8 cellular contexts compared by ENCODE assay signal in the genomic region with DNA sequence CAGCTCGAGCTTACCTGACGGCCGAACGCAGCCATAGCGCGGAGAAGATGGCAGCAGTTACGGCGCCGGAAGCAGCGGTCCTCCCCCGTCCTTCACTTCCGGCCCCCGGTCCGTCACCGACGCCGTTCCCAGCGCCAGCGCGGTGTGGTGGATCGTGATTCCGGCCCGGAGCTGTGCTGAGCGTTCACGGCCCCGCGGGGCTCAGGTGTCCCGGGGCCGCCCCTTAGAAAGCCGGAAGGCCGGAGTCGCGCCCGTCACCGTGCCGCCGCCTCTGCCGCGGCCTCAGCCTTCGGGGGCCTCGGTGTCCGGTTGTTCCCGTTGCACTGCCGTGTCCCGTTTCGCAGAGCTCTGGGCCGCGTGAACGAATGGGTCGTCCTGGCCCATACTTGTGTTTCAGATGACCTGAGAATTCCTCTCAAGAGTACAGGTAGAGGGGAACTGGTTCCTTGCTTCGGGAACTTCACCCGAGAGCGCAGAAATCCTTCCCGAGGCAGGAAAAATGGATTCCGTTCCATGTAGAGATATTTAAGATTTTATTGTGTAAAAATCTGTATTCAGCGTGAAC. TPM values are rescaled to one million over a fixed set of nuclear protein-coding genes. Genes with fewer than 3 reads are reported as not detected.
DNase-seq lines count a peak whose midpoint lies in the region; ATAC-seq and TF ChIP-seq lines count a peak whose summit lies in the region.

A gene with protein sequence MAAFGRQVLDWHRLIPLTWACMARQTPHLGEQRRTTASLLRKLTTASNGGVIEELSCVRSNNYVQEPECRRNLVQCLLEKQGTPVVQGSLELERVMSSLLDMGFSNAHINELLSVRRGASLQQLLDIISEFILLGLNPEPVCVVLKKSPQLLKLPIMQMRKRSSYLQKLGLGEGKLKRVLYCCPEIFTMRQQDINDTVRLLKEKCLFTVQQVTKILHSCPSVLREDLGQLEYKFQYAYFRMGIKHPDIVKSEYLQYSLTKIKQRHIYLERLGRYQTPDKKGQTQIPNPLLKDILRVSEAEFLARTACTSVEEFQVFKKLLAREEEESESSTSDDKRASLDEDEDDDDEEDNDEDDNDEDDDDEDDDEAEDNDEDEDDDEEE (minus strand): TSS at position 49 of the 565 bp plus-strand sequence. CDS start 14 bp downstream, at position 35.

- peaks cover 0 to 32% (median 18%) of the 10 kb centered on the region in 9 donors for H3K36me3 ChIP-seq in heart right ventricle
- peaks cover under 1 to 26% (median 14%) of the 10 kb centered on the region in 4 donors for H3K36me3 ChIP-seq in upper lobe of left lung

- TF ChIP-seq CTCF in GM12875 (IDR thresholded peaks at IDR 0.05; ENCODE audit: borderline replicate concordance, insufficient read depth, low read depth, low read length) (no peak), heart right ventricle (IDR thresholded peaks at IDR 0.05) (no peak), upper lobe of left lung (IDR thresholded peaks at IDR 0.05) (peak in 1 of 6 experiments; percentile 0)

- H3K27ac ChIP-seq in heart right ventricle, result peak within 1 kb of the TSS; percentile 19 to 94 (median 88)
- peak within 1 kb of the TSS; percentile 88 to 91 (median 88) for H3K27ac ChIP-seq in upper lobe of left lung

- ATAC-seq in HG02642 (IDR thresholded peaks at IDR 0.05; ENCODE audit: poor library complexity, unreplicated experiment) (peak; percentile 91), heart right ventricle (peak; percentile 98 to 99 (median 99)), upper lobe of left lung (ENCODE audit: low FRiP score in 2 of 2) (peak; percentile 97 to 98)

- intact Hi-C loops in T-helper 1 cell treated with Interleukin-12 subunit alpha and Interleukin-12 subunit beta and Interleukin-4 antibody, amounts not matched to agents 30 ng/mL and 1 ng/mL, for 36 hours (cut with micrococcal nuclease), result loop anchor here (1.0 to 5.0 kb wide), 10 partner anchors 24 to 542 kb away; partner anchors contain the start of genes DUSP28, FARP2, HDLBP and PASK
- intact Hi-C loops in heart right ventricle (cut with DNase I) (loop anchor here in 2 of 10 donors (5.0 to 10.0 kb wide), 2 partner anchors 112 to 190 kb away; no protein-coding TSS in a partner anchor), posterior vena cava (cut with DNase I) (no loop called here)

- DNase-seq in NCI-H128 (lab: John Stamatoyannopoulos, UW; ENCODE audit: unreplicated experiment) (peak; percentile 14), amniotic epithelial cell (ENCODE audit: low read depth) (peak; percentile 74), heart right ventricle (peak; percentile 85 to 88), posterior vena cava (ENCODE audit: low spot score) (peak; percentile 96), upper lobe of left lung (peak; percentile 94 to 97)

- no peaks in the 10 kb centered on the region for H3K27me3 ChIP-seq in heart right ventricle
- H3K27me3 ChIP-seq in upper lobe of left lung, result no peaks in the 10 kb centered on the region

- H3K4me1 ChIP-seq in heart right ventricle (peaks cover 6 to 28% (median 21%) of the 10 kb centered on the region in 9 donors), upper lobe of left lung (peaks cover 17 to 40% (median 23%) of the 10 kb centered on the region in 4 donors)

- WGBS in heart right ventricle, 2 donors, result 0% methylated on average over 56 of the region's 56 CpGs
- WGBS in upper lobe of left lung, 2 donors, result 0% methylated on average over 13 to 21 of the region's 56 CpGs

- peak in 1 of 4 donors; percentile 14 for TF ChIP-seq EP300 in upper lobe of left lung (IDR thresholded peaks at IDR 0.05)

- H3K9me3 ChIP-seq in heart right ventricle, result no peaks in the 10 kb centered on the region
- H3K9me3 ChIP-seq in upper lobe of left lung, result no peaks in the 10 kb centered on the region

- TF ChIP-seq POLR2A in upper lobe of left lung (IDR thresholded peaks at IDR 0.05), result peak in 3 of 4 donors; percentile 52 to 86 (median 59)

- peak within 1 kb of the TSS; percentile 86 for H3K4me3 ChIP-seq in GM12875 (ENCODE audit: low read depth, low read length)
- H3K4me3 ChIP-seq in heart right ventricle, result peak within 1 kb of the TSS; percentile 68 to 99 (median 92)
- peak within 1 kb of the TSS; percentile 82 to 98 (median 90) for H3K4me3 ChIP-seq in upper lobe of left lung

RNA-seq across cellular contexts. Expression of the gene that starts here (rescaled TPM):
- total RNA-seq in T-helper 1 cell treated with Interleukin-12 subunit alpha and Interleukin-12 subunit beta and Interleukin-4 antibody, amounts not matched to agents 30 ng/mL and 1 ng/mL, for 36 hours, result 45.6 and 50.2 TPM in 2 replicates
- total RNA-seq in heart right ventricle (10 to 100 TPM; 18.9 to 27.1 (median 23.2) TPM), posterior vena cava (10 to 100 TPM; 17.1 to 17.8 TPM), upper lobe of left lung (10 to 100 TPM; 22.3 to 54.4 (median 25.4) TPM)
- 10 to 100 TPM; 18.5 to 22.9 TPM for polyA plus RNA-seq in heart right ventricle

Comparison
In these comparisons a context has a peak if more than half of its experiments do, and no peak if none do; other contexts are left out.
1. Peak in every context shown above with its lines: DNase-seq, ATAC-seq, H3K4me3 ChIP-seq and H3K27ac ChIP-seq.
2. DNase-seq: peak in every context shown above with its lines; median percentile 96 in posterior vena cava; 96 in upper lobe of left lung; 86 in heart right ventricle; 74 in amniotic epithelial cell; 14 in NCI-H128.